ENCODE assay signal across 8 cellular contexts in the genomic region with DNA sequence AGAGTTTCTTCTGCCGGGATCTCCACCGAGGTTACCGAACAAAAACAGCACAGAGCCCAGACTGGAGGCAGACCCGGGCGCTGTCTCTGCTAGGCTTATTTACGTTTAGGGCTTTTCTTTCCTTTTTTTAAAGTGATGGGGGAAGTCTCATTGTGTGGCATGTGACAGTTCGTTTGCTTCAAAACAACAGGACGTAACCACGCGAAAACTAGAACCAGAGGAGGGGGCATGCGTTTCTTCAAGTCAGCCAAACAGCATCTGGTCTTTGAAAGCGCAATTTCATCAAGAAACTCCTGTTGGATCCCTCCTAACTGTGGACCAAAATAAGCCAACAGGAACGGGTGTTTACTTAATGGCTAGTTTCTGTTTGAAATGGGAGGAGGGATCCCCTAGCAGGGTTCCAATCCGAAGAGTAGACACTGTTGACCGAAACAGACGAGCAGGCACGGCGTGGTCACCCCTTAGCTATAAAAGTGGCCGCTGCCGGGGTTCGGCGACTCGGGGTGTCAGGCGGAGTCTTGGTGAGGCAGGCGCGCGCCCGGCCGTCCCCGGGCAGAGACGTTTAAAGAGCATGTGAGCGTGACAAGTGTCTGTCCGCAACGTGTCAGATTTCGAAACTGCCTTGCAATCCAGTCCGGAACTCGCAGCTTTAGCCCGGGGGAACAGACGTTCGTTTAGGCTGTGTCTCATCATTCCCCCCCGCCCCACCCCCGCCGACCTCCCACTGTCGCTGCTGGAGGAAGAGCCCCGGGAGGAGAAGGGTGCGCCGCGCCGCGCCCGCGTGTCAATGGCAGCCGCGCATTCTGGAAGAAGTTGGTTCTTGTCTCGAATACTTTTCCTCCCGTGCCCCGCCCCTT. TPM values are rescaled to one million over a fixed set of nuclear protein-coding genes. Genes with fewer than 3 reads are reported as not detected.
DNase-seq lines count a peak whose midpoint lies in the region; TF ChIP-seq lines count a peak whose summit lies in the region.

No MANE protein-coding gene starts in this region.

- H3K4me1 ChIP-seq in GM23248 (ENCODE audit: insufficient read depth) (peaks cover 18% of the 10 kb centered on the region), Loucy (ENCODE audit: insufficient read depth, low read length, poor library complexity, severe bottlenecking) (peaks cover 28% of the 10 kb centered on the region), ascending aorta (peaks cover 7 to 16% of the 10 kb centered on the region in 2 donors)

- H3K79me2 ChIP-seq in GM23248 (ENCODE audit: insufficient read depth): peaks cover 32% of the 10 kb centered on the region
- H3K79me2 ChIP-seq in Loucy (ENCODE audit: insufficient read depth, low read length): peaks cover 43% of the 10 kb centered on the region

- no peaks in the 10 kb centered on the region for H3K27me3 ChIP-seq in GM23248 (replicated peaks; ENCODE audit: insufficient read depth)
- no peaks in the 10 kb centered on the region for H3K27me3 ChIP-seq in Loucy (ENCODE audit: insufficient read depth, low read length, poor library complexity, severe bottlenecking)
- no peaks in the 10 kb centered on the region for H3K27me3 ChIP-seq in ascending aorta

- H3K9ac ChIP-seq in GM23248 (peak overlapping the region; percentile 99), Loucy (ENCODE audit: low read depth, low read length, poor library complexity, severe bottlenecking) (peak overlapping the region; percentile 95)

- H4K20me1 ChIP-seq in GM23248 (ENCODE audit: insufficient read depth): no peaks in the 10 kb centered on the region
- peaks cover 10% of the 10 kb centered on the region for H4K20me1 ChIP-seq in Loucy (ENCODE audit: insufficient read depth, low read length, poor library complexity, severe bottlenecking)

- in situ Hi-C loops in GM23248 (cut with MboI): loop anchor here (10.0 kb wide), 1 partner anchor 154 kb away; no protein-coding TSS in a partner anchor

- H3K36me3 ChIP-seq in GM23248 (ENCODE audit: low read depth): no peaks in the 10 kb centered on the region
- no peaks in the 10 kb centered on the region for H3K36me3 ChIP-seq in Loucy (ENCODE audit: insufficient read depth, low read length)
- no peaks in the 10 kb centered on the region for H3K36me3 ChIP-seq in ascending aorta

- H3F3A ChIP-seq in GM23248 (ENCODE audit: insufficient read depth): peaks cover 46% of the 10 kb centered on the region
- no peaks in the 10 kb centered on the region for H3F3A ChIP-seq in Loucy (ENCODE audit: low read depth)

- 1 to 2% methylated on average over 43 to 49 of the region's 57 CpGs for WGBS in GM23248 (ENCODE audit: low coverage in 1 of 2, low lambda C conversion rate in 2 of 2, missing lambda C conversion rate in 2 of 2), 2 experiments

- no peaks in the 10 kb centered on the region for H3K9me2 ChIP-seq in GM23248 (ENCODE audit: insufficient read depth)
- no peaks in the 10 kb centered on the region for H3K9me2 ChIP-seq in Loucy (replicated peaks; ENCODE audit: low read depth, low read length)

- intact Hi-C loops in ascending aorta (cut with DNase I): loop anchor here (1.0 to 10.0 kb wide), 4 partner anchors 145 to 792 kb away; partner anchors contain the start of gene SMCHD1

- peak overlapping the region; percentile 98 for H3K4me3 ChIP-seq in GM23248
- peak overlapping the region; percentile 92 for H3K4me3 ChIP-seq in Loucy (ENCODE audit: low read length, poor library complexity, severe bottlenecking)
- H3K4me3 ChIP-seq in ascending aorta: peak overlapping the region; percentile 79 to 86
- H3K4me3 ChIP-seq in skeletal muscle cell (ENCODE audit: low read depth, low read length): peak overlapping the region; percentile 97

- H3K4me2 ChIP-seq in GM23248 (ENCODE audit: unreplicated experiment): peak overlapping the region; percentile 91
- peak overlapping the region; percentile 89 for H3K4me2 ChIP-seq in Loucy (ENCODE audit: low read depth, low read length, poor library complexity, severe bottlenecking)

- H3K27ac ChIP-seq in GM23248 (peak overlapping the region; percentile 100), ascending aorta (peak overlapping the region; percentile 100)

- H2AFZ ChIP-seq in GM23248 (no peak overlapping the region), Loucy (ENCODE audit: low read length) (peak overlapping the region; percentile 80)

- no peaks in the 10 kb centered on the region for H3K9me3 ChIP-seq in GM23248 (ENCODE audit: low read depth)
- H3K9me3 ChIP-seq in Loucy (ENCODE audit: insufficient read depth, low read depth, low read length): no peaks in the 10 kb centered on the region
- no peaks in the 10 kb centered on the region for H3K9me3 ChIP-seq in ascending aorta

- peak; percentile 36 for DNase-seq in GDM1 (lab: John Stamatoyannopoulos, UW)
- DNase-seq in GM23248: peak; percentile 96
- peak; percentile 76 for DNase-seq in T-helper 22 cell (ENCODE audit: low read depth)
- DNase-seq in ascending aorta (ENCODE audit: low spot score in 2 of 2): peak; percentile 84 to 95
- DNase-seq in hippocampal formation (lab: John Stamatoyannopoulos, UW): peak; percentile 66 to 67
- DNase-seq in skeletal muscle cell (ENCODE audit: low read depth): peak; percentile 89
- DNase-seq in middle frontal gyrus (ENCODE audit: extremely low spot score, low spot score): no peak

- TF ChIP-seq CTCF in Loucy (conservative IDR thresholded peaks at IDR 0.05; ENCODE audit: low read length): no peak
- TF ChIP-seq CTCF in ascending aorta (IDR thresholded peaks at IDR 0.05): no peak

RNA-seq across cellular contexts. Expression of gene TGIF1, which starts 0.9 kb away (rescaled TPM):
- total RNA-seq in GM23248 (2014; rRNA removed; shearing (Covaris generic)): 66.9 and 122 TPM in 2 replicates
- 88.0 and 99.4 TPM in 2 replicates for polyA plus RNA-seq in GM23248 (2016; fragmentation: Nextera tagmentation; extraction: Ambion mirVana)
- total RNA-seq in ascending aorta: 39.7 TPM
